1 cellular context compared by ENCODE assay signal in the genomic region with DNA sequence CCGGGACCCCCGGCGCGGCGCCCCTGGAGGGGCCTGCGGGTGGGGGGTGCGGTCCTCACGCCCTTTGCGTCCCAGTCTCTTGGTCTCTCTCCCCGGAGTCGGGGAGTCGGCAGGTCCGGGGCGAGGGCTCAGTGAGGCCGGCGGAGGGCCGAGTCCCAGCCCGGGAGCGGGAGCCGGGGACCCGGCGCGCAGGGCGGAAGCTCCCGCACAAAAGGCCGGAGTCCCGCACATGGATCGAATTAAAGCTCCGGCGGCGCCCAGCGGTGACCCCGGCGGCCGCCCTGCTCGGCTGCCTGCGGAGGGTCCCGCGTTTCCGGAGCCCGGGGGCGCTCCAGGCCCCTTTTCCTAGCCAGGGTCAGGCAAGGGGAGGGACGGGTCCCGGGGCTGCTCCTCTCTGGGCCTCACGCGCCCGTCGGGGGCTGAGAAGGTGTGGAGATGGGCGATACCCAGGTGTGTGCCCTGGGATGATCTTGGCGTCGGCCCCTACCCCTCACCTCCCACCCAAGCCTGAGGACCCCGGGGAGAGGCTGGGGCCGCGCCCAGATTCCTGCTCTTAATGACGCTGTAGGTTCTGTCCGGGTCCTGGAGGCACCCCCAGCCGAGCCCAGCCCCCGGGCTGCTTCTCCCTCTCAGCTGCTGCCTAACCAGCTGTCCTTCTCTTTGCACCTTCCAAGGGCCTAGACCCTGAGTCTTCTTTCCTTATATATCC.
A peak's percentile ranks its signal among the peaks of the same experiment; 100 is the strongest.
TF ChIP-seq lines count a peak whose summit lies in the region.

No MANE protein-coding gene starts in this region.

TF ChIP-seq in K562, 482 proteins besides CTCF, POLR2A, EP300 and RAD21:
- TF ChIP-seq HDAC1 (IDR thresholded peaks at IDR 0.05), result no peak
- TF ChIP-seq ZNF436 (CRISPR knock-in tag; IDR thresholded peaks at IDR 0.05), result no peak
- TF ChIP-seq, protein P1, sequence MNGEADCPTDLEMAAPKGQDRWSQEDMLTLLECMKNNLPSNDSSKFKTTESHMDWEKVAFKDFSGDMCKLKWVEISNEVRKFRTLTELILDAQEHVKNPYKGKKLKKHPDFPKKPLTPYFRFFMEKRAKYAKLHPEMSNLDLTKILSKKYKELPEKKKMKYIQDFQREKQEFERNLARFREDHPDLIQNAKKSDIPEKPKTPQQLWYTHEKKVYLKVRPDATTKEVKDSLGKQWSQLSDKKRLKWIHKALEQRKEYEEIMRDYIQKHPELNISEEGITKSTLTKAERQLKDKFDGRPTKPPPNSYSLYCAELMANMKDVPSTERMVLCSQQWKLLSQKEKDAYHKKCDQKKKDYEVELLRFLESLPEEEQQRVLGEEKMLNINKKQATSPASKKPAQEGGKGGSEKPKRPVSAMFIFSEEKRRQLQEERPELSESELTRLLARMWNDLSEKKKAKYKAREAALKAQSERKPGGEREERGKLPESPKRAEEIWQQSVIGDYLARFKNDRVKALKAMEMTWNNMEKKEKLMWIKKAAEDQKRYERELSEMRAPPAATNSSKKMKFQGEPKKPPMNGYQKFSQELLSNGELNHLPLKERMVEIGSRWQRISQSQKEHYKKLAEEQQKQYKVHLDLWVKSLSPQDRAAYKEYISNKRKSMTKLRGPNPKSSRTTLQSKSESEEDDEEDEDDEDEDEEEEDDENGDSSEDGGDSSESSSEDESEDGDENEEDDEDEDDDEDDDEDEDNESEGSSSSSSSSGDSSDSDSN (IDR thresholded peaks at IDR 0.05; ENCODE audit: borderline replicate concordance in 1 of 2, low read depth in 2 of 2, low read length in 2 of 2), result peak in 1 of 2 experiments; percentile 82; a peak in 1 of 4 replicates
- TF ChIP-seq HDGF (IDR thresholded peaks at IDR 0.05), result no peak
